ENCODE assay signal across 39 cellular contexts in the genomic region with DNA sequence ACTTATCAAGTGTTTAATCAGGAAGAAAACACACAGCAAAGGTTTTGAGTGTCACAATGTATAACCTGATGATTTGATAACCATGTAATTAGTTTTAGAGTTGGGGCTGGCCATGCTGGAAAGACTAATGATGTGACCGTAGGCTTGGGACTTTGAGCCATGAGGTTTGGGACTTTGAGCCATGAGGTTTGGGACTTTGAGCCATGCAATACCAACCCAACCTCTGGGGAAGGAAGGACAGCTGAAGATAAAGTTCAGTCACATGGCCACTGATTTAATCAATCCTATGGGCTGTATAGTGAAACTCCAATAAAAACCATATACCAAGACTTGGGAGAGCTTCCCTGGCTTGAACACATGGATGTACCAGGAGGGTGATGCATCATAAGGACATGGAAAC.
"Had no signal": no experiment of that assay in that cellular context is flagged by ENCODE, and none has a peak within 500 bp of the region (broad histone marks: within the 10 kb centered on the region; RNA-seq: fewer than 3 reads in every experiment).

No MANE protein-coding gene starts in this region.

- H3K36me3 ChIP-seq: adrenal gland, ascending aorta, brain microvascular endothelial cell, breast epithelium, cardiac muscle cell had no signal

- H3K27me3 Mint-ChIP-seq: activated naive CD4-positive, alpha-beta T cell treated with anti-CD3 and anti-CD28 coated beads, Interleukin-2, amount 50 U/mL, for 24 hours; activated naive CD8-positive, alpha-beta T cell; activated naive CD8-positive, alpha-beta T cell treated with anti-CD3 and anti-CD28 coated beads for 36 hours; activated naive CD8-positive, alpha-beta T cell treated with anti-CD3 and anti-CD28 coated beads, Interleukin-2, amount 10 ng/mL, durations not matched to agents 7 days and 5 days; activated naive CD8-positive, alpha-beta T cell treated with anti-CD3 and anti-CD28 coated beads, Interleukin-2, amount 50 U/mL, for 24 hours; activated T-cell treated with anti-CD3 and anti-CD28 coated beads, Interleukin-2, amount 50 U/mL, for 24 hours; brain; central memory CD8-positive, alpha-beta T cell had no signal

- H3K27ac Mint-ChIP-seq: activated naive CD4-positive, alpha-beta T cell treated with anti-CD3 and anti-CD28 coated beads for 36 hours; activated naive CD4-positive, alpha-beta T cell treated with anti-CD3 and anti-CD28 coated beads, Interleukin-2, amount 10 ng/mL, durations not matched to agents 7 days and 5 days; activated naive CD4-positive, alpha-beta T cell treated with anti-CD3 and anti-CD28 coated beads, Interleukin-2, amount 50 U/mL, for 24 hours; activated naive CD4-positive, alpha-beta T cell treated with anti-CD3 and anti-CD28 coated beads, Interleukin-2, amount 50 U/mL, for 72 hours; activated naive CD8-positive, alpha-beta T cell; activated naive CD8-positive, alpha-beta T cell treated with anti-CD3 and anti-CD28 coated beads for 36 hours; activated naive CD8-positive, alpha-beta T cell treated with anti-CD3 and anti-CD28 coated beads, Interleukin-2, amount 10 ng/mL, durations not matched to agents 7 days and 5 days; activated naive CD8-positive, alpha-beta T cell treated with anti-CD3 and anti-CD28 coated beads, Interleukin-2, amount 50 U/mL, for 24 hours; activated T-cell treated with anti-CD3 and anti-CD28 coated beads, Interleukin-2, amount 50 U/mL, for 24 hours; activated T-cell treated with anti-CD3 and anti-CD28 coated beads, Interleukin-2, amount 50 U/mL, for 72 hours; activated T-helper 1 cell treated with anti-CD3 and anti-CD28 coated beads, Interleukin-12 subunit alpha, Interleukin-12 subunit beta, Interleukin-2, Interleukin-4 antibody, amounts not matched to agents 30 ng/mL and 10 ng/mL and 1 ng/mL, durations not matched to agents 14 hours and 24 hours and 36 hours; activated T-helper 2 cell treated with anti-CD3 and anti-CD28 coated beads, Interferon-gamma antibody, Interleukin-2, Interleukin-4, amounts not matched to agents 10 μg/mL and 5 μg/mL and 100 μg/mL, durations not matched to agents 14 hours and 24 hours and 36 hours; brain had no signal

- H3K36me3 Mint-ChIP-seq: activated naive CD4-positive, alpha-beta T cell treated with anti-CD3 and anti-CD28 coated beads, Interleukin-2, amount 10 ng/mL, durations not matched to agents 7 days and 5 days; brain had no signal

- H3K27me3 ChIP-seq: adrenal gland, ascending aorta, body of pancreas, brain microvascular endothelial cell, breast epithelium, cardiac muscle cell had no signal

- H3K4me3 ChIP-seq: adrenal gland, ascending aorta, body of pancreas, breast epithelium, cardiac muscle cell had no signal

- H3K9me3 ChIP-seq: adrenal gland, ascending aorta, body of pancreas, breast epithelium had no signal

- FAIRE-seq: astrocyte, bronchial epithelial cell had no signal

- H3K4me1 Mint-ChIP-seq: activated naive CD4-positive, alpha-beta T cell treated with anti-CD3 and anti-CD28 coated beads, Interleukin-2, amount 10 ng/mL, durations not matched to agents 7 days and 5 days; activated naive CD4-positive, alpha-beta T cell treated with anti-CD3 and anti-CD28 coated beads, Interleukin-2, amount 50 U/mL, for 24 hours; activated naive CD8-positive, alpha-beta T cell treated with anti-CD3 and anti-CD28 coated beads for 36 hours; activated naive CD8-positive, alpha-beta T cell treated with anti-CD3 and anti-CD28 coated beads, Interleukin-2, amount 10 ng/mL, durations not matched to agents 7 days and 5 days; activated naive CD8-positive, alpha-beta T cell treated with anti-CD3 and anti-CD28 coated beads, Interleukin-2, amount 50 U/mL, for 24 hours; brain; central memory CD8-positive, alpha-beta T cell had no signal

- ATAC-seq: activated naive CD4-positive, alpha-beta T cell treated with anti-CD3 and anti-CD28 coated beads, Interleukin-2, amount 50 U/mL, for 72 hours; activated naive CD8-positive, alpha-beta T cell treated with anti-CD3 and anti-CD28 coated beads, Interleukin-2, amount 50 U/mL, for 24 hours; activated T-cell treated with anti-CD3 and anti-CD28 coated beads, Interleukin-2, amount 50 U/mL, for 4 hours; activated T-cell treated with anti-CD3 and anti-CD28 coated beads, Interleukin-2, amount 50 U/mL, for 72 hours; body of pancreas had no signal

- H3K9me3 Mint-ChIP-seq: activated naive CD4-positive, alpha-beta T cell treated with anti-CD3 and anti-CD28 coated beads, Interleukin-2, amount 50 U/mL, for 24 hours; activated T-cell treated with anti-CD3 and anti-CD28 coated beads, Interleukin-2, amount 50 U/mL, for 72 hours; activated T-helper 1 cell treated with anti-CD3 and anti-CD28 coated beads, Interleukin-12 subunit alpha, Interleukin-12 subunit beta, Interleukin-2, Interleukin-4 antibody, amounts not matched to agents 30 ng/mL and 10 ng/mL and 1 ng/mL, durations not matched to agents 14 hours and 24 hours and 36 hours; activated T-helper 2 cell treated with anti-CD3 and anti-CD28 coated beads, Interferon-gamma antibody, Interleukin-2, Interleukin-4, amounts not matched to agents 10 μg/mL and 5 μg/mL and 100 μg/mL, durations not matched to agents 14 hours and 24 hours and 36 hours; central memory CD8-positive, alpha-beta T cell had no signal

- H3K27ac ChIP-seq: adrenal gland, ascending aorta, body of pancreas, brain microvascular endothelial cell, breast epithelium, cardiac muscle cell had no signal

- H3K4me1 ChIP-seq: adrenal gland, ascending aorta, body of pancreas, breast epithelium had no signal

- DNase-seq: activated effector memory CD4-positive, alpha-beta T cell treated with anti-CD3 and anti-CD28 coated beads, Interleukin-2, amount 50 U/mL, for 16 hours; activated effector memory CD4-positive, alpha-beta T cell treated with Interleukin-2 at 50 U/mL for 16 hours; activated gamma-delta T cell; activated gamma-delta T cell treated with Interleukin-2 at 50 U/mL for 16 hours; activated naive CD4-positive, alpha-beta T cell; activated naive CD4-positive, alpha-beta T cell treated with anti-CD3 and anti-CD28 coated beads for 36 hours; activated naive CD4-positive, alpha-beta T cell treated with anti-CD3 and anti-CD28 coated beads, Interleukin-2, amount 10 ng/mL, durations not matched to agents 7 days and 5 days; activated naive CD4-positive, alpha-beta T cell treated with anti-CD3 and anti-CD28 coated beads, Interleukin-2, amount 50 U/mL, for 16 hours; activated naive CD4-positive, alpha-beta T cell treated with Interleukin-2 at 50 U/mL for 16 hours; activated naive CD8-positive, alpha-beta T cell treated with anti-CD3 and anti-CD28 coated beads for 36 hours; activated naive CD8-positive, alpha-beta T cell treated with anti-CD3 and anti-CD28 coated beads, Interleukin-2, amount 10 ng/mL, durations not matched to agents 7 days and 5 days; activated naive CD8-positive, alpha-beta T cell treated with anti-CD3 and anti-CD28 coated beads, Interleukin-2, amount 50 U/mL, for 24 hours; activated T-cell treated with anti-CD3 and anti-CD28 coated beads, Interleukin-2, amount 50 U/mL, for 1 hour; activated T-cell treated with anti-CD3 and anti-CD28 coated beads, Interleukin-2, amount 50 U/mL, for 24 hours; activated T-cell treated with anti-CD3 and anti-CD28 coated beads, Interleukin-2, amount 50 U/mL, for 4 hours; activated T-cell treated with anti-CD3 and anti-CD28 coated beads, Interleukin-2, amount 50 U/mL, for 48 hours; activated T-cell treated with anti-CD3 and anti-CD28 coated beads, Interleukin-2, amount 50 U/mL, for 72 hours; adrenal gland; amniotic stem cell; amygdala; anterior cingulate cortex; aorta; body of pancreas; brain microvascular endothelial cell; caudate nucleus; central memory CD4-positive, alpha-beta T cell; cerebellar nuclear complex had no signal

- H3K4me3 Mint-ChIP-seq: activated naive CD4-positive, alpha-beta T cell treated with anti-CD3 and anti-CD28 coated beads for 36 hours; activated naive CD4-positive, alpha-beta T cell treated with anti-CD3 and anti-CD28 coated beads, Interleukin-2, amount 10 ng/mL, durations not matched to agents 7 days and 5 days; activated naive CD4-positive, alpha-beta T cell treated with anti-CD3 and anti-CD28 coated beads, Interleukin-2, amount 50 U/mL, for 24 hours; activated naive CD8-positive, alpha-beta T cell; activated naive CD8-positive, alpha-beta T cell treated with anti-CD3 and anti-CD28 coated beads for 36 hours; activated naive CD8-positive, alpha-beta T cell treated with anti-CD3 and anti-CD28 coated beads, Interleukin-2, amount 10 ng/mL, durations not matched to agents 7 days and 5 days; activated naive CD8-positive, alpha-beta T cell treated with anti-CD3 and anti-CD28 coated beads, Interleukin-2, amount 50 U/mL, for 24 hours; activated T-cell treated with anti-CD3 and anti-CD28 coated beads, Interleukin-2, amount 50 U/mL, for 24 hours; activated T-cell treated with anti-CD3 and anti-CD28 coated beads, Interleukin-2, amount 50 U/mL, for 4 hours; activated T-cell treated with anti-CD3 and anti-CD28 coated beads, Interleukin-2, amount 50 U/mL, for 72 hours; activated T-helper 1 cell treated with anti-CD3 and anti-CD28 coated beads, Interleukin-12 subunit alpha, Interleukin-12 subunit beta, Interleukin-2, Interleukin-4 antibody, amounts not matched to agents 30 ng/mL and 10 ng/mL and 1 ng/mL, durations not matched to agents 14 hours and 24 hours and 36 hours; brain; central memory CD8-positive, alpha-beta T cell had no signal
